In genomic region chr2:53739057-53739456, GRCh38 we compare ENCODE assay signal across 1 cellular context.
TF ChIP-seq lines count a peak whose summit lies in the region.

No MANE protein-coding gene starts in this region.

TF ChIP-seq in GM23338, 12 proteins besides CTCF, POLR2A, EP300 and RAD21 (continued from another document):
- TF ChIP-seq REST (IDR thresholded peaks at IDR 0.05; ENCODE audit: unreplicated experiment) = no peak
- no peak for TF ChIP-seq ZNF331 (CRISPR knock-in tag; IDR thresholded peaks at IDR 0.05; ENCODE audit: low read depth)
